ENCODE assay signal across 2 cellular contexts in the genomic region with DNA sequence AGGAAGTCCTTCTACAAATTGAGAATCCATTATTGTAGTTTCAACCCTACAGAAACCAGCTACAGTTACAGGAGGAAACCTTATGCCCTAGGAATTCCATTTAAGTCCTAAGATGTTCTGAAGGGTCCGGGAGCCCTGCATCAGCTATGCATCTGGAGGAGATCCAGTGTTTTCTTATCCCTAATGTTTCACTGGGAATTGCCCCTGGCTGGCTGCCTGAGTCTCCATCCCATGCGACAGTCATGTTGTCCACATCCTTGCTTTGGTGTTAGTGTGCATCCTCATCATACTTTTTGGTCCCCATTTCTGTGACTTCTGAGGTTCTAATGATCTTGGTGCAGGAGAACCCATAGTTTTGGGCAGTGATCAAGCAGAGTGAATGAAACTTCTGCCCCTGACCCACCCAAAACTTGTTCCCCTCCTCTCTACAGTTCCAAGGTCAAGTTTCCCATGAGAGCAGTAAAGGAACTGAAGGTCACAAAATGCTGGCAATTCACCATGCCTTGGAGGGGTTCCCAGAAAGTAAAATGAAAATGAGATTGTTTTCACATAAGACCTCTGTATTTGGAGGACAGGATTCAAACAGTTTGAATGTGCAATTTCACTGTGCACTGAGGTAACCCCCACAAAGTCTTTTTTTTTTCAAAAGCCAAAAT.
A peak's percentile ranks its signal among the peaks of the same experiment; 100 is the strongest.
TF ChIP-seq lines count a peak whose summit lies in the region.

No MANE protein-coding gene starts in this region.

TF ChIP-seq in IMR-90, 13 proteins besides CTCF, POLR2A, EP300 and RAD21 (continued from another document):
- TF ChIP-seq, protein P1, sequence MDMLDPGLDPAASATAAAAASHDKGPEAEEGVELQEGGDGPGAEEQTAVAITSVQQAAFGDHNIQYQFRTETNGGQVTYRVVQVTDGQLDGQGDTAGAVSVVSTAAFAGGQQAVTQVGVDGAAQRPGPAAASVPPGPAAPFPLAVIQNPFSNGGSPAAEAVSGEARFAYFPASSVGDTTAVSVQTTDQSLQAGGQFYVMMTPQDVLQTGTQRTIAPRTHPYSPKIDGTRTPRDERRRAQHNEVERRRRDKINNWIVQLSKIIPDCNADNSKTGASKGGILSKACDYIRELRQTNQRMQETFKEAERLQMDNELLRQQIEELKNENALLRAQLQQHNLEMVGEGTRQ (IDR thresholded peaks at IDR 0.05; ENCODE audit: low read depth, low read length) = no peak
- TF ChIP-seq MXI1 (IDR thresholded peaks at IDR 0.05; ENCODE audit: borderline replicate concordance, low read depth, low read length) (no peak), NFE2L2 (IDR thresholded peaks at IDR 0.05; ENCODE audit: low read depth, low read length) (no peak)

TF ChIP-seq in liver, 16 proteins besides CTCF, POLR2A, EP300 and RAD21 (continued from another document):
- TF ChIP-seq, protein P2, sequence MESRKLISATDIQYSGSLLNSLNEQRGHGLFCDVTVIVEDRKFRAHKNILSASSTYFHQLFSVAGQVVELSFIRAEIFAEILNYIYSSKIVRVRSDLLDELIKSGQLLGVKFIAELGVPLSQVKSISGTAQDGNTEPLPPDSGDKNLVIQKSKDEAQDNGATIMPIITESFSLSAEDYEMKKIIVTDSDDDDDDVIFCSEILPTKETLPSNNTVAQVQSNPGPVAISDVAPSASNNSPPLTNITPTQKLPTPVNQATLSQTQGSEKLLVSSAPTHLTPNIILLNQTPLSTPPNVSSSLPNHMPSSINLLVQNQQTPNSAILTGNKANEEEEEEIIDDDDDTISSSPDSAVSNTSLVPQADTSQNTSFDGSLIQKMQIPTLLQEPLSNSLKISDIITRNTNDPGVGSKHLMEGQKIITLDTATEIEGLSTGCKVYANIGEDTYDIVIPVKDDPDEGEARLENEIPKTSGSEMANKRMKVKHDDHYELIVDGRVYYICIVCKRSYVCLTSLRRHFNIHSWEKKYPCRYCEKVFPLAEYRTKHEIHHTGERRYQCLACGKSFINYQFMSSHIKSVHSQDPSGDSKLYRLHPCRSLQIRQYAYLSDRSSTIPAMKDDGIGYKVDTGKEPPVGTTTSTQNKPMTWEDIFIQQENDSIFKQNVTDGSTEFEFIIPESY (IDR thresholded peaks at IDR 0.05) = no peak
- no peak for TF ChIP-seq JUND (IDR thresholded peaks at IDR 0.05)
- TF ChIP-seq HNF4G (IDR thresholded peaks at IDR 0.05) = no peak
- no peak for TF ChIP-seq EGR1 (IDR thresholded peaks at IDR 0.05; ENCODE audit: low read depth in 2 of 2)
- TF ChIP-seq FOXA1 (IDR thresholded peaks at IDR 0.05) = no peak
- TF ChIP-seq RXRA (IDR thresholded peaks at IDR 0.05) = peak in 1 of 2 donors; percentile 44
- TF ChIP-seq YY1 (IDR thresholded peaks at IDR 0.05) = no peak
- TF ChIP-seq, protein P3, sequence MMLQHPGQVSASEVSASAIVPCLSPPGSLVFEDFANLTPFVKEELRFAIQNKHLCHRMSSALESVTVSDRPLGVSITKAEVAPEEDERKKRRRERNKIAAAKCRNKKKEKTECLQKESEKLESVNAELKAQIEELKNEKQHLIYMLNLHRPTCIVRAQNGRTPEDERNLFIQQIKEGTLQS (IDR thresholded peaks at IDR 0.05) = peak; percentile 34
- TF ChIP-seq, protein P4, sequence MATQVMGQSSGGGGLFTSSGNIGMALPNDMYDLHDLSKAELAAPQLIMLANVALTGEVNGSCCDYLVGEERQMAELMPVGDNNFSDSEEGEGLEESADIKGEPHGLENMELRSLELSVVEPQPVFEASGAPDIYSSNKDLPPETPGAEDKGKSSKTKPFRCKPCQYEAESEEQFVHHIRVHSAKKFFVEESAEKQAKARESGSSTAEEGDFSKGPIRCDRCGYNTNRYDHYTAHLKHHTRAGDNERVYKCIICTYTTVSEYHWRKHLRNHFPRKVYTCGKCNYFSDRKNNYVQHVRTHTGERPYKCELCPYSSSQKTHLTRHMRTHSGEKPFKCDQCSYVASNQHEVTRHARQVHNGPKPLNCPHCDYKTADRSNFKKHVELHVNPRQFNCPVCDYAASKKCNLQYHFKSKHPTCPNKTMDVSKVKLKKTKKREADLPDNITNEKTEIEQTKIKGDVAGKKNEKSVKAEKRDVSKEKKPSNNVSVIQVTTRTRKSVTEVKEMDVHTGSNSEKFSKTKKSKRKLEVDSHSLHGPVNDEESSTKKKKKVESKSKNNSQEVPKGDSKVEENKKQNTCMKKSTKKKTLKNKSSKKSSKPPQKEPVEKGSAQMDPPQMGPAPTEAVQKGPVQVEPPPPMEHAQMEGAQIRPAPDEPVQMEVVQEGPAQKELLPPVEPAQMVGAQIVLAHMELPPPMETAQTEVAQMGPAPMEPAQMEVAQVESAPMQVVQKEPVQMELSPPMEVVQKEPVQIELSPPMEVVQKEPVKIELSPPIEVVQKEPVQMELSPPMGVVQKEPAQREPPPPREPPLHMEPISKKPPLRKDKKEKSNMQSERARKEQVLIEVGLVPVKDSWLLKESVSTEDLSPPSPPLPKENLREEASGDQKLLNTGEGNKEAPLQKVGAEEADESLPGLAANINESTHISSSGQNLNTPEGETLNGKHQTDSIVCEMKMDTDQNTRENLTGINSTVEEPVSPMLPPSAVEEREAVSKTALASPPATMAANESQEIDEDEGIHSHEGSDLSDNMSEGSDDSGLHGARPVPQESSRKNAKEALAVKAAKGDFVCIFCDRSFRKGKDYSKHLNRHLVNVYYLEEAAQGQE (IDR thresholded peaks at IDR 0.05) = peak; percentile 16
- TF ChIP-seq TAF1 (conservative IDR thresholded peaks at IDR 0.05) = no peak
TF ChIP-seq in liver: peak in this region for 6.
